12 cellular contexts compared by ENCODE assay signal in the genomic region with DNA sequence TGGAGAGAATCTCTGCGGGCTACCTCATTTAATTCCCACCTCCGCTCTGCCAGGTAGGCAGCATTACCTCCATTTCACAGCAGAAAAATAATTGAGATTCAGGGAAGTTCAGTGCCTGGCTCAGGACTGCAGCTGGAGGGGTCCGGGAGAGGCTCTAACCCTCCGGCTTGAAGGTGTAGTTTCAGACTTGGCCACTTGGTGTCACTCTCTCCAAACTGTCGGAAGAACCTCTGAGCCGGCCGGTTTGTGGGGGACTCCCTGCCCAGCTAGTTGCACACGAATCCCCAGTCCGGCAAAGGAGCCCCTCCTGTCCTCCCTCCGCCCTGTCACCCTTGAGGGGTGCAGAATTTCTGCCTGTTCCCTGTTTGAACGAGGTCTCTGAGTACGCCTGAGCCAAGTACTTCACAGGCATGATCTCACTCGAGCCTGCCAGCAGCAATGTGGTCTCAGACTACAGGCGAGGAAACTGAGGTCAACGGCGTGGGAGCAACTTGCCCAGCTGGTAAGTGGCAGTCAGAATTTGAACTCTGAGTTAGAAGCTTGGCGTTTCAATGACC.
DNase-seq lines count a peak whose midpoint lies in the region; TF ChIP-seq lines count a peak whose summit lies in the region.
"Had no signal": no experiment of that assay in that cellular context is flagged by ENCODE, and none has a peak within 500 bp of the region (broad histone marks: within the 10 kb centered on the region; RNA-seq: fewer than 3 reads in every experiment).

No MANE protein-coding gene starts in this region.

- TF ChIP-seq POLR2A in spleen (IDR thresholded peaks at IDR 0.05): no peak

- no peak overlapping the region for H3K4me3 ChIP-seq in MM.1S (ENCODE audit: low read length)
- no peak overlapping the region for H3K4me3 ChIP-seq in dorsolateral prefrontal cortex
- no peak overlapping the region for H3K4me3 ChIP-seq in spleen
- H3K4me3 ChIP-seq: skin epidermis had no signal

- H4K20me1 ChIP-seq in MM.1S (ENCODE audit: insufficient read depth, low read length): no peaks in the 10 kb centered on the region

- TF ChIP-seq CTCF in MM.1S (IDR thresholded peaks at IDR 0.05; ENCODE audit: low read length) (peak; percentile 24; the same call in 1 of the 2 replicates), dorsolateral prefrontal cortex (IDR thresholded peaks at IDR 0.05 in 54 of 56, conservative IDR thresholded peaks at IDR 0.05 in 2 of 56; ENCODE audit: low read depth in 1 of 56, partially characterized antibody in 56 of 56) (peak in 53 of 56 donors; percentile 19 to 64 (median 49)), spleen (IDR thresholded peaks at IDR 0.05 in 8 of 11, conservative IDR thresholded peaks at IDR 0.05 in 3 of 11) (peak in 8 of 11 experiments; percentile 11 to 60 (median 36))

- H3K36me3 ChIP-seq in MM.1S (replicated peaks; ENCODE audit: insufficient read depth, low read length) (no peaks in the 10 kb centered on the region), spleen (no peaks in the 10 kb centered on the region)

- H3K9me3 ChIP-seq in MM.1S (replicated peaks; ENCODE audit: insufficient read depth, low read length) (no peaks in the 10 kb centered on the region), spleen (peaks cover 0 to 97% (median 79%) of the 10 kb centered on the region in 8 donors)

- H3K9ac ChIP-seq in MM.1S (ENCODE audit: low read length): no peak overlapping the region

- WGBS in spleen, 5 donors: 47 to 63% (median 57%) methylated on average over 14 to 17 of the region's 17 CpGs

- intact Hi-C loops in dorsolateral prefrontal cortex (cut with DNase I) (no loop called here), spleen (cut with DNase I; ENCODE audit: low total_unique reads) (loop anchor here (5.0 kb wide), 1 partner anchor 177 kb away; no protein-coding TSS in a partner anchor)

- no peaks in the 10 kb centered on the region for H3F3A ChIP-seq in MM.1S (ENCODE audit: insufficient read depth, low read length)

- no peak overlapping the region for H2AFZ ChIP-seq in MM.1S (ENCODE audit: low read length)

- H3K79me2 ChIP-seq in MM.1S (ENCODE audit: low read length): no peaks in the 10 kb centered on the region

- no peaks in the 10 kb centered on the region for H3K9me2 ChIP-seq in MM.1S (replicated peaks; ENCODE audit: insufficient read depth, low read length)

- H3K27ac ChIP-seq in MM.1S (ENCODE audit: low read length) (no peak overlapping the region), dorsolateral prefrontal cortex (no peak overlapping the region), spleen (no peak overlapping the region)
- H3K27ac ChIP-seq: epithelial cell of prostate, skin epidermis had no signal

- no peak overlapping the region for H3K4me2 ChIP-seq in MM.1S (ENCODE audit: low read depth, low read length)

- H3K27me3 ChIP-seq in MM.1S (replicated peaks; ENCODE audit: insufficient read depth, low read length) (no peaks in the 10 kb centered on the region), dorsolateral prefrontal cortex (peaks cover 0 to 6% (median 0%) of the 10 kb centered on the region in 45 donors), spleen (replicated peaks in 1 of 7) (no peaks in the 10 kb centered on the region)

- peak; percentile 2 for DNase-seq in NCI-H748 (lab: John Stamatoyannopoulos, UW; ENCODE audit: unreplicated experiment)
- DNase-seq in NCI-H748 treated with DMSO at 0.1 percent for 48 hours (lab: John Stamatoyannopoulos, UW): no peak
- no peak for DNase-seq in MM.1S
- no peak for DNase-seq in dorsolateral prefrontal cortex
- peak; percentile 22 for DNase-seq in spleen
- no peak for DNase-seq in NCI-H2081 (lab: John Stamatoyannopoulos, UW)
- no peak for DNase-seq in effector CD4-positive, alpha-beta T cell
- no peak for DNase-seq in RKO (ENCODE audit: low spot score)
- DNase-seq: activated T-cell treated with anti-CD3 and anti-CD28 coated beads, Interleukin-2, amount 50 U/mL, for 24 hours; NCI-H774 had no signal

- H3K4me1 ChIP-seq in MM.1S (ENCODE audit: low read length) (no peaks in the 10 kb centered on the region), spleen (no peaks in the 10 kb centered on the region)

Comparison
In these comparisons a context has a peak if more than half of its experiments do, and no peak if none do; other contexts are left out.
1. DNase-seq: peak in NCI-H748 (single experiment) and spleen (single experiment); none in NCI-H748 treated with DMSO at 0.1 percent for 48 hours (single experiment), MM.1S (single experiment), dorsolateral prefrontal cortex (0 of 10), NCI-H2081 (0 of 2), effector CD4-positive, alpha-beta T cell (single experiment) and RKO (single experiment).
2. Peak in every context shown above with its lines, with median percentiles within 50 percentile points of each other: CTCF ChIP-seq.